Comparison of ENCODE assay signal across 1 cellular context in genomic region chr9:131239307-131239975, GRCh38.
TF ChIP-seq lines count a peak whose summit lies in the region.

No MANE protein-coding gene starts in this region.

TF ChIP-seq in GM23338, 12 proteins besides CTCF, POLR2A, EP300 and RAD21 (continued from another document):
- TF ChIP-seq, protein P1, sequence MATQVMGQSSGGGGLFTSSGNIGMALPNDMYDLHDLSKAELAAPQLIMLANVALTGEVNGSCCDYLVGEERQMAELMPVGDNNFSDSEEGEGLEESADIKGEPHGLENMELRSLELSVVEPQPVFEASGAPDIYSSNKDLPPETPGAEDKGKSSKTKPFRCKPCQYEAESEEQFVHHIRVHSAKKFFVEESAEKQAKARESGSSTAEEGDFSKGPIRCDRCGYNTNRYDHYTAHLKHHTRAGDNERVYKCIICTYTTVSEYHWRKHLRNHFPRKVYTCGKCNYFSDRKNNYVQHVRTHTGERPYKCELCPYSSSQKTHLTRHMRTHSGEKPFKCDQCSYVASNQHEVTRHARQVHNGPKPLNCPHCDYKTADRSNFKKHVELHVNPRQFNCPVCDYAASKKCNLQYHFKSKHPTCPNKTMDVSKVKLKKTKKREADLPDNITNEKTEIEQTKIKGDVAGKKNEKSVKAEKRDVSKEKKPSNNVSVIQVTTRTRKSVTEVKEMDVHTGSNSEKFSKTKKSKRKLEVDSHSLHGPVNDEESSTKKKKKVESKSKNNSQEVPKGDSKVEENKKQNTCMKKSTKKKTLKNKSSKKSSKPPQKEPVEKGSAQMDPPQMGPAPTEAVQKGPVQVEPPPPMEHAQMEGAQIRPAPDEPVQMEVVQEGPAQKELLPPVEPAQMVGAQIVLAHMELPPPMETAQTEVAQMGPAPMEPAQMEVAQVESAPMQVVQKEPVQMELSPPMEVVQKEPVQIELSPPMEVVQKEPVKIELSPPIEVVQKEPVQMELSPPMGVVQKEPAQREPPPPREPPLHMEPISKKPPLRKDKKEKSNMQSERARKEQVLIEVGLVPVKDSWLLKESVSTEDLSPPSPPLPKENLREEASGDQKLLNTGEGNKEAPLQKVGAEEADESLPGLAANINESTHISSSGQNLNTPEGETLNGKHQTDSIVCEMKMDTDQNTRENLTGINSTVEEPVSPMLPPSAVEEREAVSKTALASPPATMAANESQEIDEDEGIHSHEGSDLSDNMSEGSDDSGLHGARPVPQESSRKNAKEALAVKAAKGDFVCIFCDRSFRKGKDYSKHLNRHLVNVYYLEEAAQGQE (IDR thresholded peaks at IDR 0.05; ENCODE audit: unreplicated experiment) = no peak
- TF ChIP-seq POLR2AphosphoS5 (IDR thresholded peaks at IDR 0.05; ENCODE audit: low read depth) = no peak
- no peak for TF ChIP-seq ZNF114 (CRISPR knock-in tag; IDR thresholded peaks at IDR 0.05)
- no peak for TF ChIP-seq EZH2phosphoT487 (IDR thresholded peaks at IDR 0.05; ENCODE audit: unreplicated experiment)
- TF ChIP-seq, protein P2, sequence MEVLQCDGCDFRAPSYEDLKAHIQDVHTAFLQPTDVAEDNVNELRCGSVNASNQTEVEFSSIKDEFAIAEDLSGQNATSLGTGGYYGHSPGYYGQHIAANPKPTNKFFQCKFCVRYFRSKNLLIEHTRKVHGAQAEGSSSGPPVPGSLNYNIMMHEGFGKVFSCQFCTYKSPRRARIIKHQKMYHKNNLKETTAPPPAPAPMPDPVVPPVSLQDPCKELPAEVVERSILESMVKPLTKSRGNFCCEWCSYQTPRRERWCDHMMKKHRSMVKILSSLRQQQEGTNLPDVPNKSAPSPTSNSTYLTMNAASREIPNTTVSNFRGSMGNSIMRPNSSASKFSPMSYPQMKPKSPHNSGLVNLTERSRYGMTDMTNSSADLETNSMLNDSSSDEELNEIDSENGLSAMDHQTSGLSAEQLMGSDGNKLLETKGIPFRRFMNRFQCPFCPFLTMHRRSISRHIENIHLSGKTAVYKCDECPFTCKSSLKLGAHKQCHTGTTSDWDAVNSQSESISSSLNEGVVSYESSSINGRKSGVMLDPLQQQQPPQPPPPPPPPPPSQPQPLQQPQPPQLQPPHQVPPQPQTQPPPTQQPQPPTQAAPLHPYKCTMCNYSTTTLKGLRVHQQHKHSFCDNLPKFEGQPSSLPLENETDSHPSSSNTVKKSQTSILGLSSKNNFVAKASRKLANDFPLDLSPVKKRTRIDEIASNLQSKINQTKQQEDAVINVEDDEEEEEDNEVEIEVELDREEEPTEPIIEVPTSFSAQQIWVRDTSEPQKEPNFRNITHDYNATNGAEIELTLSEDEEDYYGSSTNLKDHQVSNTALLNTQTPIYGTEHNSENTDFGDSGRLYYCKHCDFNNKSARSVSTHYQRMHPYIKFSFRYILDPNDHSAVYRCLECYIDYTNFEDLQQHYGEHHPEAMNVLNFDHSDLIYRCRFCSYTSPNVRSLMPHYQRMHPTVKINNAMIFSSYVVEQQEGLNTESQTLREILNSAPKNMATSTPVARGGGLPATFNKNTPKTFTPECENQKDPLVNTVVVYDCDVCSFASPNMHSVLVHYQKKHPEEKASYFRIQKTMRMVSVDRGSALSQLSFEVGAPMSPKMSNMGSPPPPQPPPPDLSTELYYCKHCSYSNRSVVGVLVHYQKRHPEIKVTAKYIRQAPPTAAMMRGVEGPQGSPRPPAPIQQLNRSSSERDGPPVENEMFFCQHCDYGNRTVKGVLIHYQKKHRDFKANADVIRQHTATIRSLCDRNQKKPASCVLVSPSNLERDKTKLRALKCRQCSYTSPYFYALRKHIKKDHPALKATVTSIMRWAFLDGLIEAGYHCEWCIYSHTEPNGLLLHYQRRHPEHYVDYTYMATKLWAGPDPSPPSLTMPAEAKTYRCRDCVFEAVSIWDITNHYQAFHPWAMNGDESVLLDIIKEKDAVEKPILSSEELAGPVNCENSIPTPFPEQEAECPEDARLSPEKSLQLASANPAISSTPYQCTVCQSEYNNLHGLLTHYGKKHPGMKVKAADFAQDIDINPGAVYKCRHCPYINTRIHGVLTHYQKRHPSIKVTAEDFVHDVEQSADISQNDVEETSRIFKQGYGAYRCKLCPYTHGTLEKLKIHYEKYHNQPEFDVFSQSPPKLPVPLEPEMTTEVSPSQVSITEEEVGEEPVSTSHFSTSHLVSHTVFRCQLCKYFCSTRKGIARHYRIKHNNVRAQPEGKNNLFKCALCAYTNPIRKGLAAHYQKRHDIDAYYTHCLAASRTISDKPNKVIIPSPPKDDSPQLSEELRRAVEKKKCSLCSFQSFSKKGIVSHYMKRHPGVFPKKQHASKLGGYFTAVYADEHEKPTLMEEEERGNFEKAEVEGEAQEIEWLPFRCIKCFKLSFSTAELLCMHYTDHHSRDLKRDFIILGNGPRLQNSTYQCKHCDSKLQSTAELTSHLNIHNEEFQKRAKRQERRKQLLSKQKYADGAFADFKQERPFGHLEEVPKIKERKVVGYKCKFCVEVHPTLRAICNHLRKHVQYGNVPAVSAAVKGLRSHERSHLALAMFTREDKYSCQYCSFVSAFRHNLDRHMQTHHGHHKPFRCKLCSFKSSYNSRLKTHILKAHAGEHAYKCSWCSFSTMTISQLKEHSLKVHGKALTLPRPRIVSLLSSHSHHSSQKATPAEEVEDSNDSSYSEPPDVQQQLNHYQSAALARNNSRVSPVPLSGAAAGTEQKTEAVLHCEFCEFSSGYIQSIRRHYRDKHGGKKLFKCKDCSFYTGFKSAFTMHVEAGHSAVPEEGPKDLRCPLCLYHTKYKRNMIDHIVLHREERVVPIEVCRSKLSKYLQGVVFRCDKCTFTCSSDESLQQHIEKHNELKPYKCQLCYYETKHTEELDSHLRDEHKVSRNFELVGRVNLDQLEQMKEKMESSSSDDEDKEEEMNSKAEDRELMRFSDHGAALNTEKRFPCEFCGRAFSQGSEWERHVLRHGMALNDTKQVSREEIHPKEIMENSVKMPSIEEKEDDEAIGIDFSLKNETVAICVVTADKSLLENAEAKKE (CRISPR knock-in tag; IDR thresholded peaks at IDR 0.05) = no peak
